ENCODE assay signal across 8 cellular contexts in the genomic region with DNA sequence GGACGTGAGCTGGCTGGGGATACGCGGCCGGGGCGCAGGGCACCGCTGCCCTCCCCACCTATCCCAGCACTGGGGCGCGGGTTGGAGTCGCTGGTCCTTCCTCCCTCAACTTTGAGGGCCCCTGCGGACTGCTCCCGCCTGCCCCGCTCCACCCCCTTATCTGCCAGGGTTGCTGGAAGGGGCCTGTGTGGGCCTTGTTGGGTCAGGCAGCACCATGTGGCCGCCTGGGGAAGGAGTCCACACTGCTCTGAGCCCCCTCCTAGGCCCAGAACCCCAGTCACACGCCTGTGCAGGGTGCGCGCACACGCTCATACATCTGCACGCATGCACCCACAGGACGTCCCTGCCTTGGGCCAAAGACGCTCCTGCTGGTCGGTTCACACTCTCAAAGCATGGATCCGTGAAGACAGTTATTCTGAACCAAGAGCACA.
DNase-seq lines count a peak whose midpoint lies in the region; ATAC-seq lines count a peak whose summit lies in the region.

No MANE protein-coding gene starts in this region.

- peaks cover 0 to 3% of the 10 kb centered on the region in 2 donors for H3K9me3 Mint-ChIP-seq in stimulated activated naive B cell treated with anti-CD40 and anti-IgM and Interleukin-4, amounts not matched to agents 10 μg/mL and 1 μg/mL and 100 μg/mL, for 72 hours

- no peak overlapping the region for H3K27ac Mint-ChIP-seq in stimulated activated naive B cell treated with anti-CD40 and anti-IgM and Interleukin-4, amounts not matched to agents 10 μg/mL and 1 μg/mL and 100 μg/mL, for 72 hours

- no peaks in the 10 kb centered on the region for H3K36me3 ChIP-seq in HUES48 (ENCODE audit: control insufficient read depth, insufficient read depth, low read length)

- peaks cover 35% of the 10 kb centered on the region for H3K4me1 ChIP-seq in HUES48 (ENCODE audit: control insufficient read depth, insufficient read depth, low read length)

- no peaks in the 10 kb centered on the region for H3K36me3 Mint-ChIP-seq in stimulated activated naive B cell treated with anti-CD40 and anti-IgM and Interleukin-4, amounts not matched to agents 10 μg/mL and 1 μg/mL and 100 μg/mL, for 72 hours

- H3K9me3 ChIP-seq in HUES48 (ENCODE audit: control insufficient read depth, insufficient read depth, low read length), result no peaks in the 10 kb centered on the region
- H3K9me3 ChIP-seq in iPS-18c (ENCODE audit: control insufficient read depth, insufficient read depth, low read length), result peaks cover 5% of the 10 kb centered on the region

- peaks cover 74 to 84% of the 10 kb centered on the region in 2 donors for H3K27me3 Mint-ChIP-seq in stimulated activated naive B cell treated with anti-CD40 and anti-IgM and Interleukin-4, amounts not matched to agents 10 μg/mL and 1 μg/mL and 100 μg/mL, for 72 hours

- peaks cover 0 to 3% of the 10 kb centered on the region in 2 donors for H3K4me1 Mint-ChIP-seq in stimulated activated naive B cell treated with anti-CD40 and anti-IgM and Interleukin-4, amounts not matched to agents 10 μg/mL and 1 μg/mL and 100 μg/mL, for 72 hours

- H3K27me3 ChIP-seq in HUES48 (ENCODE audit: control insufficient read depth, insufficient read depth, low read length), result peaks cover 33% of the 10 kb centered on the region

- DNase-seq in stimulated activated naive B cell treated with anti-CD40 and anti-IgM and Interleukin-4, amounts not matched to agents 10 μg/mL and 1 μg/mL and 100 μg/mL, for 72 hours, result no peak
- DNase-seq in activated CD4-positive, CD25-positive, alpha-beta regulatory T cell (lab: John Stamatoyannopoulos, UW), result no peak
- no peak for DNase-seq in activated effector memory CD4-positive, alpha-beta T cell treated with anti-CD3 and anti-CD28 coated beads, Interleukin-2, amount 50 U/mL, for 16 hours
- no peak for DNase-seq in stimulated activated naive CD4-positive, alpha-beta T cell (lab: John Stamatoyannopoulos, UW)

- H3K4me3 ChIP-seq in HUES48 (ENCODE audit: low read depth, low read length) (peak overlapping the region; percentile 71), iPS-18c (ENCODE audit: insufficient read depth, low read depth, low read length) (peak overlapping the region; percentile 63)

- H3K9ac ChIP-seq in HUES48 (ENCODE audit: low read depth, low read length), result no peak overlapping the region

- peak; percentile 17 to 28 for ATAC-seq in stimulated activated naive B cell treated with anti-CD40 and anti-IgM and Interleukin-4, amounts not matched to agents 10 μg/mL and 1 μg/mL and 100 μg/mL, for 72 hours (replicated peaks)
- no peak for ATAC-seq in HG03039 (IDR thresholded peaks at IDR 0.05; ENCODE audit: unreplicated experiment)

- H3K27ac ChIP-seq in HUES48 (ENCODE audit: low read depth, low read length) (no peak overlapping the region), angular gyrus (ENCODE audit: low read depth, low read length) (peak overlapping the region; percentile 8)

- peak overlapping the region; percentile 15 to 60 for H3K4me3 Mint-ChIP-seq in stimulated activated naive B cell treated with anti-CD40 and anti-IgM and Interleukin-4, amounts not matched to agents 10 μg/mL and 1 μg/mL and 100 μg/mL, for 72 hours
